In the genomic region with DNA sequence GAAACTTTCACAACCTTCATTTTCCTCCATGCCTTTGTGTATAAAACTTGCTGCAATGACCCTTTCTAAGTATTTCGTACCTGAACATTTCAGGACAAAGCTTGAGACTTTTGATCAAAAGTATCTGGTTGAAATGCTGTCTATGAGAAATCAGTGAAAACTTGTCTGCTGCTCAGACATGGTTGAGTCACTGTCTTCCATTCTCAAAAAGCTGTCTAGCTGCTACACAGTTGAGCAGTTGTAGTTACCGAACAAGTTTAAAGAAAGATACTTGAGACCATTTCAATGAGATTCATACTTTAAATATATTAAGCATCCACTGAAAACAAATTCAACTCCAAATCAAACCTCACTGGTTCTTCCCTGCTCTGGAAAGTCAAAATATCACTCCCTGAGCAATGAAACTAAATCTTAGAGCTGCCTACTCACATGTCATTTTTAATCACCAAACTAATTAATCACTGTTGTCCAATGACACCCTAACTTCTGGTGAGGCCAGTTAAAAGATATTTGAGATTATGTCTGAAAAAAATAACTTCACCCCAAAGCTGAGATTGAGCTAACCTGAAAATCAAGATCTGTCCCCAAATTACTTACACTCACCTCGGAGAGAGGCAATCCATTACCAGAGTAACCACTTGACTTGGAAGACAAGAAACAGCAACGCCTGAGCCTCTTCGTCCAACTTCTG, we compare ENCODE assay signal across 1 cellular context.
TF ChIP-seq lines count a peak whose summit lies in the region.

No MANE protein-coding gene starts in this region.

TF ChIP-seq in endothelial cell of umbilical vein, 7 proteins besides CTCF, POLR2A, EP300 and RAD21:
- TF ChIP-seq MYC (IDR thresholded peaks at IDR 0.05; ENCODE audit: low read depth, low read length) (no peak), EZH2 (IDR thresholded peaks at IDR 0.05; ENCODE audit: borderline replicate concordance, low read depth, low read length, severe bottlenecking) (no peak), GATA2 (IDR thresholded peaks at IDR 0.05; ENCODE audit: insufficient read depth, insufficient read length, low read depth, low read length) (no peak), FOS (IDR thresholded peaks at IDR 0.05; ENCODE audit: borderline replicate concordance, insufficient read depth, low read length) (no peak), POLR2AphosphoS5 (IDR thresholded peaks at IDR 0.05; ENCODE audit: insufficient read depth, low read depth, low read length) (no peak), JUN (IDR thresholded peaks at IDR 0.05; ENCODE audit: borderline replicate concordance, insufficient read depth, insufficient read length, low read depth) (no peak)
- TF ChIP-seq, protein P1, sequence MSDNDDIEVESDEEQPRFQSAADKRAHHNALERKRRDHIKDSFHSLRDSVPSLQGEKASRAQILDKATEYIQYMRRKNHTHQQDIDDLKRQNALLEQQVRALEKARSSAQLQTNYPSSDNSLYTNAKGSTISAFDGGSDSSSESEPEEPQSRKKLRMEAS (IDR thresholded peaks at IDR 0.05; ENCODE audit: insufficient read depth, insufficient read length), result no peak
